ENCODE assay signal across 18 cellular contexts in genomic region chr5:158821321-158821720, GRCh38.
A peak's percentile ranks its signal among the peaks of the same experiment; 100 is the strongest.
DNase-seq lines count a peak whose midpoint lies in the region; ATAC-seq and TF ChIP-seq lines count a peak whose summit lies in the region.
"Had no signal": no experiment of that assay in that cellular context is flagged by ENCODE, and none has a peak within 500 bp of the region (broad histone marks: within the 10 kb centered on the region; RNA-seq: fewer than 3 reads in every experiment).

No MANE protein-coding gene starts in this region.

- H3K27ac ChIP-seq in OCI-LY1 (ENCODE audit: low read depth, low read length, poor library complexity, severe bottlenecking): peak overlapping the region; percentile 94

- H3K4me1 ChIP-seq in OCI-LY1 (ENCODE audit: insufficient read depth, low read length, severe bottlenecking): peaks cover 88% of the 10 kb centered on the region

- peak; percentile 40 for ATAC-seq in GM21723 (IDR thresholded peaks at IDR 0.05; ENCODE audit: unreplicated experiment)
- ATAC-seq in stimulated activated memory B cell treated with anti-CD40 and anti-IgM and Interleukin-4, amounts not matched to agents 10 μg/mL and 1 μg/mL and 100 μg/mL, for 72 hours: no peak
- ATAC-seq: effector memory CD8-positive, alpha-beta T cell had no signal

- H3K4me1 Mint-ChIP-seq in T-helper 1 cell treated with Interleukin-12 subunit alpha and Interleukin-12 subunit beta and Interleukin-4 antibody, amounts not matched to agents 30 μg/mL and 1 μg/mL, for 36 hours (ENCODE audit: low read depth): peaks cover 27% of the 10 kb centered on the region
- peaks cover 97% of the 10 kb centered on the region for H3K4me1 Mint-ChIP-seq in stimulated activated memory B cell treated with anti-CD40 and anti-IgM and Interleukin-4, amounts not matched to agents 10 μg/mL and 1 μg/mL and 100 μg/mL, for 72 hours

- no peaks in the 10 kb centered on the region for H3K36me3 Mint-ChIP-seq in T-helper 1 cell treated with Interleukin-12 subunit alpha and Interleukin-12 subunit beta and Interleukin-4 antibody, amounts not matched to agents 30 μg/mL and 1 μg/mL, for 36 hours (ENCODE audit: low read depth)
- H3K36me3 Mint-ChIP-seq in stimulated activated memory B cell treated with anti-CD40 and anti-IgM and Interleukin-4, amounts not matched to agents 10 μg/mL and 1 μg/mL and 100 μg/mL, for 72 hours: peaks cover 51% of the 10 kb centered on the region

- H3K27me3 Mint-ChIP-seq in T-helper 1 cell treated with Interleukin-12 subunit alpha and Interleukin-12 subunit beta and Interleukin-4 antibody, amounts not matched to agents 30 μg/mL and 1 μg/mL, for 36 hours (ENCODE audit: low read depth): no peaks in the 10 kb centered on the region
- no peaks in the 10 kb centered on the region for H3K27me3 Mint-ChIP-seq in stimulated activated memory B cell treated with anti-CD40 and anti-IgM and Interleukin-4, amounts not matched to agents 10 μg/mL and 1 μg/mL and 100 μg/mL, for 72 hours

- no peak for TF ChIP-seq CTCF in OCI-LY1 (IDR thresholded peaks at IDR 0.05; ENCODE audit: low read length)

- DNase-seq in T-helper 1 cell: no peak
- no peak for DNase-seq in globus pallidus (ENCODE audit: low spot score)
- DNase-seq in cardiac septum (ENCODE audit: low spot score): no peak
- no peak for DNase-seq in NOMO-1 treated with dmso at 0.1 percent for 144 hours (lab: John Stamatoyannopoulos, UW; ENCODE audit: unreplicated experiment)
- DNase-seq: activated CD4-positive, alpha-beta T cell treated with anti-CD3 and anti-CD28 coated beads, Interleukin-2, amount 50 U/mL, for 48 hours; activated gamma-delta T cell treated with Interleukin-2 at 50 U/mL for 16 hours; Calu3; effector memory CD8-positive, alpha-beta T cell; foreskin melanocyte; HCEC 1CT; islet precursor cell; NCI-H1092 treated with DMSO at 0.1 percent for 48 hours; T1000 had no signal

- H3K9me3 ChIP-seq in OCI-LY1 (ENCODE audit: low read length): no peaks in the 10 kb centered on the region; the same call in 1 of the 2 replicates
- H3K9me3 ChIP-seq: mucosa of descending colon had no signal

- no peaks in the 10 kb centered on the region for H4K20me1 ChIP-seq in OCI-LY1 (ENCODE audit: insufficient read depth, low read length)

- H3K9me2 ChIP-seq in OCI-LY1 (ENCODE audit: low read depth, low read length): no peaks in the 10 kb centered on the region

- H3K36me3 ChIP-seq in OCI-LY1 (ENCODE audit: insufficient read depth, low read length): peaks cover 37% of the 10 kb centered on the region

- peaks cover 3% of the 10 kb centered on the region for H3K9me3 Mint-ChIP-seq in T-helper 1 cell treated with Interleukin-12 subunit alpha and Interleukin-12 subunit beta and Interleukin-4 antibody, amounts not matched to agents 30 μg/mL and 1 μg/mL, for 36 hours
- H3K9me3 Mint-ChIP-seq in stimulated activated memory B cell treated with anti-CD40 and anti-IgM and Interleukin-4, amounts not matched to agents 10 μg/mL and 1 μg/mL and 100 μg/mL, for 72 hours: peaks cover 3% of the 10 kb centered on the region

- no peak overlapping the region for H2AFZ ChIP-seq in OCI-LY1 (ENCODE audit: low read length)

- intact Hi-C loops in cardiac septum (cut with DNase I): no loop called here

- no peak overlapping the region for H3K4me3 Mint-ChIP-seq in T-helper 1 cell treated with Interleukin-12 subunit alpha and Interleukin-12 subunit beta and Interleukin-4 antibody, amounts not matched to agents 30 μg/mL and 1 μg/mL, for 36 hours
- peak overlapping the region; percentile 54 for H3K4me3 Mint-ChIP-seq in stimulated activated memory B cell treated with anti-CD40 and anti-IgM and Interleukin-4, amounts not matched to agents 10 μg/mL and 1 μg/mL and 100 μg/mL, for 72 hours
- H3K4me3 Mint-ChIP-seq: effector memory CD8-positive, alpha-beta T cell had no signal

- H3K79me2 ChIP-seq in OCI-LY1 (ENCODE audit: insufficient read depth, low read length): no peaks in the 10 kb centered on the region

- peak overlapping the region; percentile 11; the same call in 1 of the 2 replicates for H3K9ac ChIP-seq in OCI-LY1 (ENCODE audit: low read length)

- H3K4me2 ChIP-seq in OCI-LY1 (ENCODE audit: low read length): peak overlapping the region; percentile 77

- peaks cover 8% of the 10 kb centered on the region; the same call in 1 of the 2 replicates for H3F3A ChIP-seq in OCI-LY1 (ENCODE audit: insufficient read depth, low read length)

- no peaks in the 10 kb centered on the region for H3K27me3 ChIP-seq in OCI-LY1 (ENCODE audit: insufficient read depth, low read length)

- peak overlapping the region; percentile 21 for H3K27ac Mint-ChIP-seq in T-helper 1 cell treated with Interleukin-12 subunit alpha and Interleukin-12 subunit beta and Interleukin-4 antibody, amounts not matched to agents 30 μg/mL and 1 μg/mL, for 36 hours
- H3K27ac Mint-ChIP-seq in stimulated activated memory B cell treated with anti-CD40 and anti-IgM and Interleukin-4, amounts not matched to agents 10 μg/mL and 1 μg/mL and 100 μg/mL, for 72 hours: peak overlapping the region; percentile 89
- H3K27ac Mint-ChIP-seq: effector memory CD8-positive, alpha-beta T cell had no signal

- H3K4me3 ChIP-seq in OCI-LY1 (ENCODE audit: low read depth, low read length, poor library complexity, severe bottlenecking): no peak overlapping the region
- H3K4me3 ChIP-seq: mucosa of descending colon had no signal
